Comparison of ENCODE assay signal across 17 cellular contexts in the genomic region with DNA sequence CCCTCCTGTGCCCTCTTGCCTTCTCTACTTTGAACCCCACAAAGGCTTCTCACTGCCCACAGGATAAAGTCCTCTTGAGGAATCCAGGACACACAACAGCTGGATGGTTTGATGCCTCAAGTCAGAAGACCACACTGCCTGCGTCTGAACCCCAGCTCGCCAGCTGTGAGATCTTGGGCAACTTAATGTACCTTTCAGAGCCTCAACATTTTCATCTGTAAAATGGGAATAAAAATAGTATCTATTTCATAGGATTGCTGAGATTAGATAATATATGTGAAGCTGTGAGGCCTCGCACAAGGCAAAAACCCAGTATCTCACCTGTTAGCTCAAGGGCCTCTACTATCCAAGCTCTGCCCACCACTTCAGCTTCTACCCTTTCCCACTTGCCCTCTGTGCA.
"Had no signal": no experiment of that assay in that cellular context is flagged by ENCODE, and none has a peak within 500 bp of the region (broad histone marks: within the 10 kb centered on the region; RNA-seq: fewer than 3 reads in every experiment).

No MANE protein-coding gene starts in this region.

- H3K27ac Mint-ChIP-seq: natural killer cell had no signal

- ATAC-seq: activated naive CD4-positive, alpha-beta T cell treated with anti-CD3 and anti-CD28 coated beads, Interleukin-2, amount 50 U/mL, for 72 hours; effector memory CD8-positive, alpha-beta T cell; foreskin keratinocyte; left ventricle myocardium superior; natural killer cell; right cardiac atrium; WTC11 had no signal

- H3K27me3 ChIP-seq: foreskin keratinocyte had no signal

- DNase-seq: activated CD4-positive, alpha-beta T cell treated with anti-CD3 and anti-CD28 coated beads, Interleukin-2, amount 50 U/mL, for 1 hour; activated CD8-positive, alpha-beta memory T cell treated with anti-CD3 and anti-CD28 coated beads for 24 hours; anterior cingulate cortex; cerebellar nuclear complex; effector memory CD8-positive, alpha-beta T cell; foreskin keratinocyte; kidney glomerular epithelial cell; left ventricle myocardium superior; mesenchymal stem cell; natural killer cell; right cardiac atrium; small intestine; stimulated activated CD4-positive, alpha-beta T cell treated with anti-CD3 and anti-CD28 coated beads, Interleukin-4, amount 100 ng/mL, for 4 hours; stimulated activated CD8-positive, alpha-beta memory T cell treated with anti-CD3 and anti-CD28 coated beads, Interleukin-4, amount 100 ng/mL, for 48 hours had no signal

- H3K4me3 ChIP-seq: prostate gland had no signal

- H3K36me3 Mint-ChIP-seq: natural killer cell had no signal

- H3K9me3 Mint-ChIP-seq: activated naive CD4-positive, alpha-beta T cell treated with anti-CD3 and anti-CD28 coated beads, Interleukin-2, amount 50 U/mL, for 72 hours; effector memory CD8-positive, alpha-beta T cell; natural killer cell; WTC11 had no signal

- H3K27me3 Mint-ChIP-seq: effector memory CD8-positive, alpha-beta T cell had no signal

- H3K27ac ChIP-seq: foreskin keratinocyte, prostate gland had no signal

- H3K9me3 ChIP-seq: prostate gland had no signal

- H3K4me1 ChIP-seq: foreskin keratinocyte, prostate gland had no signal
